Comparison of ENCODE assay signal across 23 cellular contexts in the genomic region with DNA sequence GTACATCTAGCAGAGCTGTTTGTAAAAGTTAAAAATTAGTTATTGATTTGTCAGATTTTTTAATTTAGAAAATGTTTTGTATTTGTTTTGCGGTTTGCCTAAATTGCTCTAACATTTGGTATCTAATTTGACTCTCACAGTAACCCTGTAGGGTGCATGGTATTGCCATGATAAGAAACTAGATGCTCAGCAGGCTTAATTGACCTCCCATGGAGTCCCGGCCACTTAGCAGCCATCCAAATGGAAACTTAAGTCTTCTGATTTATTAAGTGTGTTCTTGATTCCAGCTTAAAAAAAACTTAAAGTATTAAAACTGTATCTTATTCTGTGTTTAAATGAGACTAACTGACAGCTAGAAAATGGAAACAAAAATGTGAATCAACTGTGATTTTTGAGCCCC. TPM values are rescaled to one million over a fixed set of nuclear protein-coding genes. Genes with fewer than 3 reads are reported as not detected.
A peak's percentile ranks its signal among the peaks of the same experiment; 100 is the strongest.
DNase-seq lines count a peak whose midpoint lies in the region; ATAC-seq, FAIRE-seq and TF ChIP-seq lines count a peak whose summit lies in the region.
"Had no signal": no experiment of that assay in that cellular context is flagged by ENCODE, and none has a peak within 500 bp of the region (broad histone marks: within the 10 kb centered on the region; RNA-seq: fewer than 3 reads in every experiment).

No MANE protein-coding gene starts in this region.

- 44% methylated on average over 2 of the region's 2 CpGs for WGBS in mammary epithelial cell (ENCODE audit: low coverage, missing lambda C conversion rate)

- POLR2A ChIA-PET in GM10248 (lab: Yijun Ruan, JAX) = no interaction called here

- BruUV-seq in mammary epithelial cell (replicated peaks; lab: Mats Ljungman, UMichigan) = no TSS peak

- no peak overlapping the region for H3K4me3 ChIP-seq in mammary epithelial cell (replicated peaks in 1 of 3; ENCODE audit: insufficient read depth in 1 of 3, low read depth in 2 of 3, low read length in 3 of 3)
- H3K4me3 ChIP-seq: coronary artery, tibial artery had no signal

- peak overlapping the region; percentile 2 for H3K4me3 Mint-ChIP-seq in natural killer cell treated with Interleukin-12 subunit alpha and Interleukin-12 subunit beta and Interleukin-15 and Interleukin-18, amount 100 ng/mL, for 72 hours
- H3K4me3 Mint-ChIP-seq: activated CD4-positive, alpha-beta memory T cell treated with anti-CD3 and anti-CD28 coated beads, Interleukin-2, amount 10 ng/mL, durations not matched to agents 7 days and 5 days had no signal

- H3K27me3 Mint-ChIP-seq in natural killer cell treated with Interleukin-12 subunit alpha and Interleukin-12 subunit beta and Interleukin-15 and Interleukin-18, amount 100 ng/mL, for 72 hours = no peaks in the 10 kb centered on the region
- H3K27me3 Mint-ChIP-seq: activated CD4-positive, alpha-beta memory T cell treated with anti-CD3 and anti-CD28 coated beads, Interleukin-2, amount 10 ng/mL, durations not matched to agents 7 days and 5 days had no signal

- H3K9me3 Mint-ChIP-seq in natural killer cell treated with Interleukin-12 subunit alpha and Interleukin-12 subunit beta and Interleukin-15 and Interleukin-18, amount 100 ng/mL, for 72 hours = no peaks in the 10 kb centered on the region
- H3K9me3 Mint-ChIP-seq: activated CD4-positive, alpha-beta memory T cell treated with anti-CD3 and anti-CD28 coated beads, Interleukin-2, amount 10 ng/mL, durations not matched to agents 7 days and 5 days had no signal

- no peaks in the 10 kb centered on the region for H3K9me3 ChIP-seq in mammary epithelial cell (replicated peaks; ENCODE audit: insufficient read depth, low read length)
- H3K9me3 ChIP-seq: Caco-2, tibial artery had no signal

- no peak overlapping the region for H3K9ac ChIP-seq in mammary epithelial cell (ENCODE audit: insufficient read depth, low read length)

- no peak for ATAC-seq in natural killer cell treated with Interleukin-12 subunit alpha and Interleukin-12 subunit beta and Interleukin-15 and Interleukin-18, amount 100 ng/mL, for 72 hours
- ATAC-seq in GM21526 (IDR thresholded peaks at IDR 0.05; ENCODE audit: low FRiP score, unreplicated experiment) = no peak

- in situ Hi-C loops in mammary epithelial cell (cut with MboI; ENCODE audit: low sequenced_read_pairs in 2 of 2) = no loop called here

- peaks cover 57% of the 10 kb centered on the region for H3K4me1 ChIP-seq in mammary epithelial cell (ENCODE audit: insufficient read depth, low read length)

- H2AFZ ChIP-seq in mammary epithelial cell (ENCODE audit: low read depth, low read length) = no peak overlapping the region

- no peak for TF ChIP-seq CTCF in mammary epithelial cell (conservative IDR thresholded peaks at IDR 0.05 in 1 of 2, IDR thresholded peaks at IDR 0.05 in 1 of 2; ENCODE audit: extremely low read depth in 1 of 2, insufficient read depth in 1 of 2, low read depth in 1 of 2, low read length in 2 of 2)
- no peak for TF ChIP-seq CTCF in GM10248 (IDR thresholded peaks at IDR 0.05; ENCODE audit: control extremely low read depth, extremely low read depth, low read depth, missing control alignments)

- peak; percentile 18 for FAIRE-seq in GM19239 (lab: Jason Lieb, UNC)
- FAIRE-seq: bronchial epithelial cell, small intestine had no signal

- peak; percentile 6 to 67 (median 11) for DNase-seq in NCI-H1417 (lab: John Stamatoyannopoulos, UW)
- no peak for DNase-seq in NCI-H1417 treated with DMSO at 0.1 percent for 48 hours (lab: John Stamatoyannopoulos, UW)
- DNase-seq in GM19239 (ENCODE audit: insufficient read length, low spot score) = no peak
- no peak for DNase-seq in mammary epithelial cell
- no peak for DNase-seq in natural killer cell treated with Interleukin-12 subunit alpha and Interleukin-12 subunit beta and Interleukin-15 and Interleukin-18, amount 100 ng/mL, for 72 hours (ENCODE audit: low spot score)
- DNase-seq in activated CD4-positive, alpha-beta T cell treated with anti-CD3 and anti-CD28 coated beads, Interleukin-2, amount 50 U/mL, for 1 hour = no peak
- no peak for DNase-seq in GM10248 (ENCODE audit: extremely low spot score)
- DNase-seq: activated CD4-positive, alpha-beta memory T cell treated with anti-CD3 and anti-CD28 coated beads, Interleukin-2, amount 10 ng/mL, durations not matched to agents 7 days and 5 days; activated T-cell treated with anti-CD3 and anti-CD28 coated beads for 4 hours; Caco-2; NCI-H1105 treated with DMSO at 0.1 percent for 48 hours; NCI-H2171; NCI-H526; small intestine; stimulated activated CD4-positive, alpha-beta T cell treated with anti-CD3 and anti-CD28 coated beads, Interleukin-2, amount 100 ng/mL, for 48 hours; stimulated activated naive CD4-positive, alpha-beta T cell treated with Interleukin-2 at 50 U/mL for 16 hours; T-helper 9 cell; tibial artery had no signal

- no peak overlapping the region for H3K4me2 ChIP-seq in mammary epithelial cell (ENCODE audit: insufficient read depth, low read depth, low read length)

- peaks cover 42 to 59% of the 10 kb centered on the region in 2 donors for H3K4me1 Mint-ChIP-seq in natural killer cell treated with Interleukin-12 subunit alpha and Interleukin-12 subunit beta and Interleukin-15 and Interleukin-18, amount 100 ng/mL, for 72 hours (ENCODE audit: low read depth in 2 of 2)

- intact Hi-C loops in mammary epithelial cell (cut with micrococcal nuclease) = no loop called here

- dilution Hi-C loops in mammary epithelial cell (cut with HindIII; ENCODE audit: low sequenced_read_pairs) = no loop called here

- H3K79me2 ChIP-seq in mammary epithelial cell (ENCODE audit: insufficient read depth, low read length) = peaks cover 94% of the 10 kb centered on the region

- H3K27ac ChIP-seq in mammary epithelial cell (ENCODE audit: insufficient read depth, low read depth, low read length) = peak overlapping the region; percentile 100
- H3K27ac ChIP-seq: 22Rv1, RWPE1 had no signal

- no peaks in the 10 kb centered on the region for H4K20me1 ChIP-seq in mammary epithelial cell (ENCODE audit: insufficient read depth, low read length)

- CTCF ChIA-PET in mammary epithelial cell (lab: Charles Lee; ENCODE audit: low non-redundant PET) (no interaction called here), GM10248 (lab: Yijun Ruan, JAX) (interaction anchor here (0.9 to 1.3 kb wide), 5 partner anchors 9 to 447 kb away, joined by 3 to 4 read pairs (median 3); no protein-coding TSS in a partner anchor)

- peaks cover 3% of the 10 kb centered on the region for H3K36me3 ChIP-seq in mammary epithelial cell (ENCODE audit: insufficient read depth, low read length)
- H3K36me3 ChIP-seq: tibial artery had no signal

- H3K27ac Mint-ChIP-seq in natural killer cell treated with Interleukin-12 subunit alpha and Interleukin-12 subunit beta and Interleukin-15 and Interleukin-18, amount 100 ng/mL, for 72 hours = peak overlapping the region; percentile 47 to 80
- H3K27ac Mint-ChIP-seq: activated CD4-positive, alpha-beta memory T cell treated with anti-CD3 and anti-CD28 coated beads, Interleukin-2, amount 10 ng/mL, durations not matched to agents 7 days and 5 days had no signal

- no peaks in the 10 kb centered on the region for H3K36me3 Mint-ChIP-seq in natural killer cell treated with Interleukin-12 subunit alpha and Interleukin-12 subunit beta and Interleukin-15 and Interleukin-18, amount 100 ng/mL, for 72 hours

- H3K27me3 ChIP-seq in mammary epithelial cell (ENCODE audit: insufficient read depth, low read length) = no peaks in the 10 kb centered on the region
- H3K27me3 ChIP-seq: tibial artery had no signal

RNA-seq across cellular contexts. Expression of a gene that starts 54.5 kb away (rescaled TPM):
- 100 to 1,000 TPM; 397 to 459 TPM for total RNA-seq in mammary epithelial cell
- 339 TPM for polyA plus RNA-seq in mammary epithelial cell
- 359 TPM for polyA minus RNA-seq in mammary epithelial cell
- total RNA-seq in natural killer cell treated with Interleukin-12 subunit alpha and Interleukin-12 subunit beta and Interleukin-15 and Interleukin-18, amount 100 ng/mL, for 72 hours = 100 to 1,000 TPM in 1 of 2 donors, 10 to 100 TPM in 1; 86.3 to 101 TPM

Comparison
In these comparisons a context has a peak if more than half of its experiments do, and no peak if none do; other contexts are left out.
1. DNase-seq: peak in NCI-H1417 (3 of 3); none in NCI-H1417 treated with DMSO at 0.1 percent for 48 hours (single experiment), GM19239 (single experiment), mammary epithelial cell (single experiment), natural killer cell treated with Interleukin-12 subunit alpha and Interleukin-12 subunit beta and Interleukin-15 and Interleukin-18, amount 100 ng/mL, for 72 hours (single experiment), activated CD4-positive, alpha-beta T cell treated with anti-CD3 and anti-CD28 coated beads, Interleukin-2, amount 50 U/mL, for 1 hour (single experiment) and GM10248 (single experiment).